In the genomic region with DNA sequence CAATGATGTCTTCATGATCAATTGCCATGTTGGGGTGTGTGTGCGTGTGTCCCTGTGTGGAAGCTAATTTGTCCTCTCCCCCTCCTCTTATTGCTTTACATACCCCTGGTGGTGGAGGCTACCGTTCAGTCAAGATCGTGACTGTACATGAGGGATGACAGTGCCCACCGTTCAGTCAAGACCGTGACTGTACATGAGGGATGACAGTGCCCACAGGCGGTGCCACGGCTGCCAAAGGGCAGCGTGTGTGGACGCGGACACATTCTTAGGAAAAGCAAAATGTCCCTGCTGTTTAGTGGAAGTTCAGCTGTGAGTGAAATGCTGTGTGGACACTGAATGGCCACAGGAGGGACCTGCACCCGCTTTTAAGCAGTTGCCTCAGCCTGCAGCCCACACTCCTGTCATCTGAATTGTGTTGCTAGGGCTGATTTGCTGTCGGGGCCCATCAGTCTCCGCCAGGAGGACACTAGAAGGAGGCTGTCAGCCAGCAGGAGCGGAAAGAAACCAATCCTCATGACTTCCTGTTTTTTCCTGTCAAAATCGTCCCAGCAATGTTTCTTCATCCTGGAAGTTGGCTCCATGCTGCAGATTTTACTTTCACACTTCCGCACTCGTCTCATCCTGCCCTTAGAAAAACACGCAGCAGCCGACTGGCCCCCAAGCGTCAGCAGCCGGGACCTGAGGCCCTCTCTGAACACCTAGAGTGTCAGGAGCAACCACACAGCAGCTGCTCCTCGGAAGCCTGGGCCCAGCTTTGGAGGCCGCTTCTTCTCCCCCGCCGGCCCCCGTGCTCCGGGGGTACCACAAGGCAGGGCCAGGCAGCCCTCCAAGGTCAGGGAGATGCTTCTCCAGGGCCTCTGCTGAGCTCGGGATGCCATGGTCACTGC, we compare ENCODE assay signal across 16 cellular contexts. TPM values are rescaled to one million over a fixed set of nuclear protein-coding genes. Genes with fewer than 3 reads are reported as not detected.
DNase-seq lines count a peak whose midpoint lies in the region; ATAC-seq and TF ChIP-seq lines count a peak whose summit lies in the region.
"Had no signal": no experiment of that assay in that cellular context is flagged by ENCODE, and none has a peak within 500 bp of the region (broad histone marks: within the 10 kb centered on the region; RNA-seq: fewer than 3 reads in every experiment).

No MANE protein-coding gene starts in this region.

- H3K9me3 Mint-ChIP-seq in HFFc6, result no peaks in the 10 kb centered on the region
- no peaks in the 10 kb centered on the region for H3K9me3 Mint-ChIP-seq in activated naive CD4-positive, alpha-beta T cell treated with anti-CD3 and anti-CD28 coated beads, Interleukin-2, amount 10 ng/mL, durations not matched to agents 7 days and 5 days

- no peak overlapping the region for H3K27ac ChIP-seq in osteoblast (ENCODE audit: low read depth, low read length)
- H3K27ac ChIP-seq: prostate gland had no signal

- CTCF ChIA-PET in GM10248 (lab: Yijun Ruan, JAX), result no interaction called here
- CTCF ChIA-PET in activated naive CD4-positive, alpha-beta T cell treated with anti-CD3 and anti-CD28 coated beads, Interleukin-2, amount 10 ng/mL, durations not matched to agents 7 days and 5 days (lab: Charles Lee), result no interaction called here

- peaks cover 8% of the 10 kb centered on the region for H3K4me1 ChIP-seq in osteoblast (ENCODE audit: insufficient read depth, low read length)
- H3K4me1 ChIP-seq: BE2C, prostate gland had no signal

- no peak overlapping the region for H3K4me3 Mint-ChIP-seq in HFFc6
- no peak overlapping the region for H3K4me3 Mint-ChIP-seq in activated naive CD4-positive, alpha-beta T cell treated with anti-CD3 and anti-CD28 coated beads, Interleukin-2, amount 10 ng/mL, durations not matched to agents 7 days and 5 days
- H3K4me3 Mint-ChIP-seq: activated naive CD8-positive, alpha-beta T cell had no signal

- intact Hi-C loops in left ventricle myocardium superior (cut with micrococcal nuclease), result no loop called here

- peaks cover 33% of the 10 kb centered on the region for H3K4me1 Mint-ChIP-seq in HFFc6 (ENCODE audit: low read depth)
- no peaks in the 10 kb centered on the region for H3K4me1 Mint-ChIP-seq in activated naive CD4-positive, alpha-beta T cell treated with anti-CD3 and anti-CD28 coated beads, Interleukin-2, amount 10 ng/mL, durations not matched to agents 7 days and 5 days

- DNase-seq in HFFc6, result no peak
- peak; percentile 15 for DNase-seq in SK-MEL-5 (ENCODE audit: low read depth, low spot score)
- DNase-seq in left ventricle myocardium superior, result no peak
- no peak for DNase-seq in osteoblast (ENCODE audit: insufficient read length, low spot score, missing footprints)
- no peak for DNase-seq in GM10248 (ENCODE audit: extremely low spot score)
- DNase-seq in activated naive CD4-positive, alpha-beta T cell treated with anti-CD3 and anti-CD28 coated beads, Interleukin-2, amount 10 ng/mL, durations not matched to agents 7 days and 5 days, result no peak
- DNase-seq: activated CD4-positive, CD25-positive, alpha-beta regulatory T cell treated with anti-CD3 and anti-CD28 coated beads, Interleukin-2, amount 50 U/mL, for 72 hours; activated CD8-positive, alpha-beta memory T cell treated with anti-CD3 and anti-CD28 coated beads, Interleukin-2, amount 50 U/mL, for 48 hours; BE2C; effector memory CD4-positive, alpha-beta T cell; NCI-H1092 treated with DMSO at 0.1 percent for 48 hours had no signal

- TF ChIP-seq CTCF in HFFc6 (IDR thresholded peaks at IDR 0.05), result 0 out of 2 replicates have a peak, but pooled peaks have one; percentile 21
- no peak for TF ChIP-seq CTCF in osteoblast (IDR thresholded peaks at IDR 0.05; ENCODE audit: extremely low read depth, low read depth, low read length)
- no peak for TF ChIP-seq CTCF in GM10248 (IDR thresholded peaks at IDR 0.05; ENCODE audit: control extremely low read depth, extremely low read depth, low read depth, missing control alignments)

- peak; percentile 26 for ATAC-seq in left ventricle myocardium superior
- ATAC-seq in HG03139 (IDR thresholded peaks at IDR 0.05; ENCODE audit: unreplicated experiment), result no peak
- no peak for ATAC-seq in HG02798 (IDR thresholded peaks at IDR 0.05; ENCODE audit: poor library complexity, unreplicated experiment)

- peak overlapping the region; percentile 14 for H2AFZ ChIP-seq in osteoblast (ENCODE audit: low read length)

- no peak overlapping the region for H3K27ac Mint-ChIP-seq in HFFc6
- H3K27ac Mint-ChIP-seq in activated naive CD4-positive, alpha-beta T cell treated with anti-CD3 and anti-CD28 coated beads, Interleukin-2, amount 10 ng/mL, durations not matched to agents 7 days and 5 days, result no peak overlapping the region
- H3K27ac Mint-ChIP-seq: activated naive CD8-positive, alpha-beta T cell had no signal

- POLR2A ChIA-PET in GM10248 (lab: Yijun Ruan, JAX), result no interaction called here

- in situ Hi-C loops in SK-MEL-5 (cut with HindIII; ENCODE audit: low pct_unique_long_range_greater_than_20kb, low sequenced_read_pairs), result no loop called here

- peaks cover 6% of the 10 kb centered on the region for H3K27me3 ChIP-seq in osteoblast (ENCODE audit: insufficient read depth, low read length)

- H3K36me3 ChIP-seq in osteoblast (ENCODE audit: insufficient read depth, low read length), result no peaks in the 10 kb centered on the region
- H3K36me3 ChIP-seq: BE2C, prostate gland had no signal

- no peak overlapping the region for H3K4me3 ChIP-seq in osteoblast (ENCODE audit: insufficient read depth, low read length)
- H3K4me3 ChIP-seq: prostate gland had no signal

- H3K36me3 Mint-ChIP-seq in HFFc6 (ENCODE audit: low read depth), result no peaks in the 10 kb centered on the region
- no peaks in the 10 kb centered on the region for H3K36me3 Mint-ChIP-seq in activated naive CD4-positive, alpha-beta T cell treated with anti-CD3 and anti-CD28 coated beads, Interleukin-2, amount 10 ng/mL, durations not matched to agents 7 days and 5 days
- H3K36me3 Mint-ChIP-seq: activated naive CD8-positive, alpha-beta T cell had no signal

- no peaks in the 10 kb centered on the region for H3K79me2 ChIP-seq in osteoblast (ENCODE audit: insufficient read depth, low read length)

- no peaks in the 10 kb centered on the region for H3K9me3 ChIP-seq in osteoblast (ENCODE audit: low read depth, low read length)
- H3K9me3 ChIP-seq: BE2C, prostate gland had no signal

- no peak overlapping the region for H3K4me2 ChIP-seq in osteoblast (ENCODE audit: insufficient read depth, low read length)

- H4K20me1 ChIP-seq in osteoblast (ENCODE audit: insufficient read depth, low read length), result no peaks in the 10 kb centered on the region

- H3K27me3 Mint-ChIP-seq in HFFc6 (ENCODE audit: insufficient read depth), result no peaks in the 10 kb centered on the region; the same call in 1 of the 2 replicates
- H3K27me3 Mint-ChIP-seq in activated naive CD4-positive, alpha-beta T cell treated with anti-CD3 and anti-CD28 coated beads, Interleukin-2, amount 10 ng/mL, durations not matched to agents 7 days and 5 days, result peaks cover 47% of the 10 kb centered on the region

RNA-seq across cellular contexts. Expression of a gene that starts 9.1 kb away (rescaled TPM):
- not detected for total RNA-seq in HFFc6 (2021; fragmentation: NEBNext Ultra II Directional; extraction: Animal tissue kit (Norgen Biotek cat#: 25700))
- total RNA-seq in SK-MEL-5 (2014; rRNA removed; shearing (Covaris generic)), result not detected in 2 replicates
- not detected in 2 replicates for polyA plus RNA-seq in SK-MEL-5 (2015; cell fraction: cytosol; rRNA removed)
- not detected in 2 replicates for polyA plus RNA-seq in SK-MEL-5 (2015; cell fraction: nucleus; rRNA removed)
- total RNA-seq in left ventricle myocardium superior, result not detected
- not detected in 2 replicates for total RNA-seq in osteoblast
- total RNA-seq: prostate gland, temporal lobe had no signal

RNA-seq across cellular contexts. Expression of a gene that starts 25.5 kb away (rescaled TPM):
- total RNA-seq in HFFc6 (2021; fragmentation: NEBNext Ultra II Directional; extraction: Animal tissue kit (Norgen Biotek cat#: 25700)), result not detected
- total RNA-seq in SK-MEL-5 (2014; rRNA removed; shearing (Covaris generic)), result not detected in 2 replicates
- polyA plus RNA-seq in SK-MEL-5 (2015; cell fraction: cytosol; rRNA removed), result not detected in 2 replicates
- polyA plus RNA-seq in SK-MEL-5 (2015; cell fraction: nucleus; rRNA removed), result not detected in 2 replicates
- total RNA-seq in left ventricle myocardium superior, result not detected
- not detected in 2 replicates for total RNA-seq in osteoblast
- total RNA-seq: prostate gland, temporal lobe had no signal
